Comparison of ENCODE assay signal across 10 cellular contexts in the genomic region with DNA sequence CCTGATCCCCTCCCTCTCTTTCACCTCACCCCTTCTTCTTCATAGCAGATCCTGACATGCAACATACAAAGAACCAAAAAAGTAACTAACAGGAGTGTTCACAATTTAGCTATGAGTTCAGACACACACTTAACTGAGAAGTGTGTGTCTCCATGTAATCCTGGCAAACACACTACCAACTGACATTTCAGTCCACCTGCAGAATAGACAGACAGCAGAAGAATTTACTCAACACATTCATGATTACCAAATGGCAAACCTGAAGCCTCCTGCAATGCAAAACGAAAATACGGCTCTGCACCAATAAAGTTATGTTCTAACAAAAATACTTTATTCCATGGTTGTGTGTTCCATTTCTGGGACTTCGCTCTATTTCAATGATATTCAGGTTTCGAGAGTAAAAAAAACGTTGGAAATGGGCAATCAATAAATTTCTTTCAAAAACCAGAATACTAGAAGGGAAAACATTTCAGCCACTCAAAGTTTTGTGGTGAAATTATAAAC. TPM values are rescaled to one million over a fixed set of nuclear protein-coding genes. Genes with fewer than 3 reads are reported as not detected.
DNase-seq lines count a peak whose midpoint lies in the region; ATAC-seq and TF ChIP-seq lines count a peak whose summit lies in the region.
"Had no signal": no experiment of that assay in that cellular context is flagged by ENCODE, and none has a peak within 500 bp of the region (broad histone marks: within the 10 kb centered on the region; RNA-seq: fewer than 3 reads in every experiment).

No MANE protein-coding gene starts in this region.

- H4K91ac ChIP-seq in mesenchymal stem cell (ENCODE audit: low read length), result no peak overlapping the region

- no peak overlapping the region for H2BK15ac ChIP-seq in mesenchymal stem cell (ENCODE audit: low read depth, poor library complexity, severe bottlenecking)

- H3K18ac ChIP-seq in mesenchymal stem cell (ENCODE audit: low read depth in 1 of 2, low read length in 2 of 2), result no peak overlapping the region

- H3K23ac ChIP-seq in mesenchymal stem cell (ENCODE audit: low read length in 2 of 2), result no peak overlapping the region

- H2BK12ac ChIP-seq in mesenchymal stem cell (ENCODE audit: low read length in 2 of 2), result no peak overlapping the region

- H3K9ac ChIP-seq in mesenchymal stem cell (ENCODE audit: low read length), result no peak overlapping the region

- H3K14ac ChIP-seq in mesenchymal stem cell (ENCODE audit: low read length in 2 of 2), result no peak overlapping the region

- H3K36me3 ChIP-seq in breast epithelium (no peaks in the 10 kb centered on the region), thoracic aorta (no peaks in the 10 kb centered on the region), mesenchymal stem cell (ENCODE audit: control insufficient read depth in 1 of 2, insufficient read depth in 2 of 2, low read depth in 1 of 2, low read length in 2 of 2) (no peaks in the 10 kb centered on the region)
- H3K36me3 ChIP-seq: neutrophil had no signal

- no peak overlapping the region for H2BK5ac ChIP-seq in mesenchymal stem cell (ENCODE audit: low read depth, low read length, poor library complexity, severe bottlenecking)

- H3K9me3 ChIP-seq in breast epithelium (no peaks in the 10 kb centered on the region), thoracic aorta (no peaks in the 10 kb centered on the region), mesenchymal stem cell (ENCODE audit: control insufficient read depth, low read length) (no peaks in the 10 kb centered on the region)
- H3K9me3 ChIP-seq: neutrophil had no signal

- no peak overlapping the region for H2AFZ ChIP-seq in mesenchymal stem cell (ENCODE audit: low read depth, low read length)

- POLR2A ChIA-PET in MCF 10A (lab: Yijun Ruan, JAX), result interaction anchor here (0.7 kb wide), 1 partner anchor 196 kb away, joined by 3 read pairs; no protein-coding TSS in a partner anchor
- POLR2A ChIA-PET in activated CD8-positive, alpha-beta T cell treated with anti-CD3 and anti-CD28 coated beads, Interleukin-2, amount 10 ng/mL, durations not matched to agents 7 days and 5 days (lab: Charles Lee), result interaction anchor here (0.6 to 2.4 kb wide), 15 partner anchors 9 to 185 kb away, joined by 3 to 17 read pairs (median 4); no protein-coding TSS in a partner anchor

- H3K4me1 Mint-ChIP-seq in MCF 10A (ENCODE audit: insufficient read depth, unreplicated experiment), result peaks cover 5% of the 10 kb centered on the region
- peaks cover 55% of the 10 kb centered on the region for H3K4me1 Mint-ChIP-seq in activated CD8-positive, alpha-beta T cell treated with anti-CD3 and anti-CD28 coated beads, Interleukin-2, amount 10 ng/mL, durations not matched to agents 7 days and 5 days (ENCODE audit: low read depth)
- peaks cover 9 to 15% of the 10 kb centered on the region in 2 donors for H3K4me1 Mint-ChIP-seq in immature natural killer cell

- H3K27ac ChIP-seq in breast epithelium (no peak overlapping the region), thoracic aorta (no peak overlapping the region), mesenchymal stem cell (ENCODE audit: low read length, poor library complexity, severe bottlenecking) (no peak overlapping the region)
- H3K27ac ChIP-seq: epithelial cell of prostate, neutrophil had no signal

- no peak for ATAC-seq in activated CD8-positive, alpha-beta T cell treated with anti-CD3 and anti-CD28 coated beads, Interleukin-2, amount 10 ng/mL, durations not matched to agents 7 days and 5 days
- ATAC-seq in thoracic aorta (ENCODE audit: insufficient number of reproducible peaks, low FRiP score, low read depth), result no peak
- ATAC-seq in GM19324 (IDR thresholded peaks at IDR 0.05; ENCODE audit: low FRiP score, unreplicated experiment), result no peak
- no peak for ATAC-seq in esophagus mucosa

- BruUV-seq in MCF 10A (replicated peaks; lab: Mats Ljungman, UMichigan), result TSS peak; percentile 21

- H3K79me1 ChIP-seq in mesenchymal stem cell (replicated peaks; ENCODE audit: low read length, poor library complexity, severe bottlenecking), result no peaks in the 10 kb centered on the region

- DNase-seq in MCF 10A (ENCODE audit: unreplicated experiment) (no peak), breast epithelium (ENCODE audit: low spot score in 2 of 2) (no peak), immature natural killer cell (no peak), thoracic aorta (ENCODE audit: low spot score) (no peak), mesenchymal stem cell (no peak)
- DNase-seq in activated CD8-positive, alpha-beta T cell treated with anti-CD3 and anti-CD28 coated beads, Interleukin-2, amount 10 ng/mL, durations not matched to agents 7 days and 5 days, result no peak

- H4K8ac ChIP-seq in mesenchymal stem cell (ENCODE audit: low read length), result no peak overlapping the region

- no peak for TF ChIP-seq POLR2A in breast epithelium (IDR thresholded peaks at IDR 0.05)

- CTCF ChIA-PET in MCF 10A (lab: Yijun Ruan, JAX), result interaction anchor here (0.7 to 2.6 kb wide), 3 partner anchors 99 to 353 kb away, joined by 3 to 12 read pairs (median 4); no protein-coding TSS in a partner anchor
- CTCF ChIA-PET in activated CD8-positive, alpha-beta T cell treated with anti-CD3 and anti-CD28 coated beads, Interleukin-2, amount 10 ng/mL, durations not matched to agents 7 days and 5 days (lab: Charles Lee), result interaction anchor here (0.6 to 3.0 kb wide), 15 partner anchors 10 to 939 kb away, joined by 3 to 30 read pairs (median 3); no protein-coding TSS in a partner anchor

- WGBS in mesenchymal stem cell, result 94% methylated on average over 2 of the region's 5 CpGs

- no peak overlapping the region for H3K27ac Mint-ChIP-seq in MCF 10A (ENCODE audit: low read depth, unreplicated experiment)
- H3K27ac Mint-ChIP-seq in activated CD8-positive, alpha-beta T cell treated with anti-CD3 and anti-CD28 coated beads, Interleukin-2, amount 10 ng/mL, durations not matched to agents 7 days and 5 days, result peak overlapping the region; percentile 84
- H3K27ac Mint-ChIP-seq in immature natural killer cell, result peak overlapping the region in 5 of 6 donors; percentile 70 to 90 (median 82)

- H3K27me3 ChIP-seq in breast epithelium (no peaks in the 10 kb centered on the region), thoracic aorta (replicated peaks; ENCODE audit: insufficient read depth) (no peaks in the 10 kb centered on the region), mesenchymal stem cell (ENCODE audit: control insufficient read depth in 1 of 2, insufficient read depth in 1 of 2, low read length in 2 of 2) (peaks cover 10 to 30% of the 10 kb centered on the region in 2 experiments)

- no peak for TF ChIP-seq CTCF in MCF 10A (IDR thresholded peaks at IDR 0.05; ENCODE audit: unreplicated experiment)
- TF ChIP-seq CTCF in breast epithelium (IDR thresholded peaks at IDR 0.05), result no peak
- no peak for TF ChIP-seq CTCF in thoracic aorta (IDR thresholded peaks at IDR 0.05)

- peaks cover under 1% of the 10 kb centered on the region for H3K27me3 Mint-ChIP-seq in MCF 10A (ENCODE audit: insufficient read depth, unreplicated experiment)
- H3K27me3 Mint-ChIP-seq in activated CD8-positive, alpha-beta T cell treated with anti-CD3 and anti-CD28 coated beads, Interleukin-2, amount 10 ng/mL, durations not matched to agents 7 days and 5 days (ENCODE audit: low read depth), result peaks cover 5% of the 10 kb centered on the region
- peaks cover 17 to 41% (median 21%) of the 10 kb centered on the region in 3 donors for H3K27me3 Mint-ChIP-seq in immature natural killer cell (ENCODE audit: low read depth in 3 of 3)

- H3K4me3 ChIP-seq in breast epithelium, result peak overlapping the region in 1 of 3 donors; percentile 99
- H3K4me3 ChIP-seq in thoracic aorta, result peak overlapping the region; percentile 90
- no peak overlapping the region for H3K4me3 ChIP-seq in mesenchymal stem cell (ENCODE audit: insufficient read depth in 1 of 2, low read depth in 1 of 2, low read length in 2 of 2)

- no peak overlapping the region for H2AK5ac ChIP-seq in mesenchymal stem cell (ENCODE audit: low read length, severe bottlenecking)

- H3K4ac ChIP-seq in mesenchymal stem cell (ENCODE audit: low read depth in 1 of 2, low read length in 2 of 2), result no peak overlapping the region

- no peaks in the 10 kb centered on the region for H3K4me1 ChIP-seq in breast epithelium
- peaks cover 0 to 15% of the 10 kb centered on the region in 2 donors for H3K4me1 ChIP-seq in thoracic aorta (ENCODE audit: control insufficient read depth in 1 of 2, low read depth in 2 of 2)
- H3K4me1 ChIP-seq in mesenchymal stem cell (ENCODE audit: control insufficient read depth, insufficient read depth, low read depth, low read length), result peaks cover 17% of the 10 kb centered on the region

- intact Hi-C loops in MCF 10A (cut with micrococcal nuclease), result no loop called here
- intact Hi-C loops in breast epithelium (cut with DNase I; ENCODE audit: low total_unique reads), result loop anchor here (10.0 kb wide), 1 partner anchor 81 kb away; no protein-coding TSS in a partner anchor

- H3K9me3 Mint-ChIP-seq in MCF 10A (ENCODE audit: unreplicated experiment) (no peaks in the 10 kb centered on the region), immature natural killer cell (no peaks in the 10 kb centered on the region)
- H3K9me3 Mint-ChIP-seq in activated CD8-positive, alpha-beta T cell treated with anti-CD3 and anti-CD28 coated beads, Interleukin-2, amount 10 ng/mL, durations not matched to agents 7 days and 5 days (ENCODE audit: insufficient read depth), result no peaks in the 10 kb centered on the region

- H3K4me3 Mint-ChIP-seq in MCF 10A (ENCODE audit: unreplicated experiment), result peak overlapping the region; percentile 21
- peak overlapping the region; percentile 77 for H3K4me3 Mint-ChIP-seq in activated CD8-positive, alpha-beta T cell treated with anti-CD3 and anti-CD28 coated beads, Interleukin-2, amount 10 ng/mL, durations not matched to agents 7 days and 5 days
- peak overlapping the region; percentile 81 to 87 (median 83) for H3K4me3 Mint-ChIP-seq in immature natural killer cell

- H2BK120ac ChIP-seq in mesenchymal stem cell (ENCODE audit: low read depth, low read length), result no peak overlapping the region

- no peaks in the 10 kb centered on the region for H3K36me3 Mint-ChIP-seq in MCF 10A (ENCODE audit: insufficient read depth, unreplicated experiment)
- H3K36me3 Mint-ChIP-seq in activated CD8-positive, alpha-beta T cell treated with anti-CD3 and anti-CD28 coated beads, Interleukin-2, amount 10 ng/mL, durations not matched to agents 7 days and 5 days (ENCODE audit: low read depth), result peaks cover 41% of the 10 kb centered on the region
- peaks cover 0 to 7% (median 0%) of the 10 kb centered on the region in 3 donors for H3K36me3 Mint-ChIP-seq in immature natural killer cell

- no peak overlapping the region for H3K4me2 ChIP-seq in mesenchymal stem cell (ENCODE audit: low read length, poor library complexity, severe bottlenecking)

RNA-seq across cellular contexts. Expression of a gene that starts 2.6 kb away (rescaled TPM):
- total RNA-seq in MCF 10A (2022) (7.5 and 9.9 TPM in 2 replicates), breast epithelium (10 to 100 TPM in 1 of 3 donors, 1 to 10 TPM in 2; 6.2 to 13.8 (median 7.0) TPM), thoracic aorta (10 to 100 TPM in 1 of 2 donors, 1 to 10 TPM in 1; 6.1 to 17.8 TPM), esophagus mucosa (0.76 TPM)
- 10 to 100 TPM; 61.3 to 70.9 TPM for total RNA-seq in activated CD8-positive, alpha-beta T cell treated with anti-CD3 and anti-CD28 coated beads, Interleukin-2, amount 10 ng/mL, durations not matched to agents 7 days and 5 days
- polyA plus RNA-seq in immature natural killer cell, result 1 to 10 TPM; 2.3 to 8.1 (median 8.0) TPM
- 0.25 TPM for polyA plus RNA-seq in mesenchymal stem cell (2013, experiment 1 of 2)
- 0.26 TPM for polyA plus RNA-seq in mesenchymal stem cell (2013, experiment 2 of 2)

Comparison
In these comparisons a context has a peak if more than half of its experiments do, and no peak if none do; other contexts are left out.
1. H3K4me3 Mint-ChIP-seq: peak in every context shown above with its lines; median percentile 83 in immature natural killer cell; 77 in activated CD8-positive, alpha-beta T cell treated with anti-CD3 and anti-CD28 coated beads, Interleukin-2, amount 10 ng/mL, durations not matched to agents 7 days and 5 days; 21 in MCF 10A.